22 cellular contexts compared by ENCODE assay signal in the genomic region with DNA sequence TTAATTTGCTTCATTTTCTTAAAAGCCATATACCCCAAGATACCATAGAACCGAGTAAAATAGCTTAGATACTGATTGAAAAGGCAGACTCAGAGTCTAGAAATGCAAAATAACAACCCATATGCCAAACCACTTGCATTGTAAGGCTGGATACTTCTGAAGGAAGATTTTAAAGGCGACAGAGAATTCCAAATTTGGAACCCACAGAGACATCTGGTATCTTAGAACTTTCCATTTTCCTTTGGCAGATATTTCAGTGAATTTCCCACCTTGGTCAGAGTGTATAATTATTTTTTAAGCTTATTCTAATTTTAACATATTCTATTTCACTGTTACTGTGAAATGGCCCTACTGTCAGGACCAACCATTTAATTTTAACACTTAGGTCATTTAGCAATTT.
"Had no signal": no experiment of that assay in that cellular context is flagged by ENCODE, and none has a peak within 500 bp of the region (broad histone marks: within the 10 kb centered on the region; RNA-seq: fewer than 3 reads in every experiment).

No MANE protein-coding gene starts in this region.

- H3K4me1 ChIP-seq: colonic mucosa, esophagus muscularis mucosa, esophagus squamous epithelium, foreskin keratinocyte, gastrocnemius medialis, gastroesophageal sphincter had no signal

- H3K9me3 ChIP-seq: colonic mucosa, esophagus muscularis mucosa, esophagus squamous epithelium, gastrocnemius medialis, gastroesophageal sphincter had no signal

- H3K27me3 ChIP-seq: colonic mucosa, dorsolateral prefrontal cortex, esophagus muscularis mucosa, esophagus squamous epithelium, foreskin keratinocyte, gastrocnemius medialis, gastroesophageal sphincter had no signal

- H3K4me3 ChIP-seq: colonic mucosa, coronary artery, dorsolateral prefrontal cortex, esophagus muscularis mucosa, esophagus squamous epithelium, gastrocnemius medialis, gastroesophageal sphincter had no signal

- ATAC-seq: effector memory CD8-positive, alpha-beta T cell; esophagus mucosa; foreskin keratinocyte; gastrocnemius medialis; gastroesophageal sphincter had no signal

- DNase-seq: colonic mucosa; cortex of kidney; dermis blood vessel endothelial cell; dorsolateral prefrontal cortex; effector CD4-positive, alpha-beta T cell; effector CD8-positive, alpha-beta T cell; effector memory CD4-positive, alpha-beta T cell; effector memory CD8-positive, alpha-beta T cell; endodermal cell; erythroblast; esophagus squamous epithelium; foreskin fibroblast; foreskin keratinocyte; foreskin melanocyte; gastrocnemius medialis; glutamatergic neuron; head of caudate nucleus had no signal

- H3K36me3 ChIP-seq: colonic mucosa, esophagus muscularis mucosa, esophagus squamous epithelium, gastrocnemius medialis, gastroesophageal sphincter had no signal

- H3K27ac ChIP-seq: colonic mucosa, coronary artery, epithelial cell of prostate, esophagus muscularis mucosa, esophagus squamous epithelium, foreskin keratinocyte, gastrocnemius medialis, gastroesophageal sphincter had no signal
